In the genomic region with DNA sequence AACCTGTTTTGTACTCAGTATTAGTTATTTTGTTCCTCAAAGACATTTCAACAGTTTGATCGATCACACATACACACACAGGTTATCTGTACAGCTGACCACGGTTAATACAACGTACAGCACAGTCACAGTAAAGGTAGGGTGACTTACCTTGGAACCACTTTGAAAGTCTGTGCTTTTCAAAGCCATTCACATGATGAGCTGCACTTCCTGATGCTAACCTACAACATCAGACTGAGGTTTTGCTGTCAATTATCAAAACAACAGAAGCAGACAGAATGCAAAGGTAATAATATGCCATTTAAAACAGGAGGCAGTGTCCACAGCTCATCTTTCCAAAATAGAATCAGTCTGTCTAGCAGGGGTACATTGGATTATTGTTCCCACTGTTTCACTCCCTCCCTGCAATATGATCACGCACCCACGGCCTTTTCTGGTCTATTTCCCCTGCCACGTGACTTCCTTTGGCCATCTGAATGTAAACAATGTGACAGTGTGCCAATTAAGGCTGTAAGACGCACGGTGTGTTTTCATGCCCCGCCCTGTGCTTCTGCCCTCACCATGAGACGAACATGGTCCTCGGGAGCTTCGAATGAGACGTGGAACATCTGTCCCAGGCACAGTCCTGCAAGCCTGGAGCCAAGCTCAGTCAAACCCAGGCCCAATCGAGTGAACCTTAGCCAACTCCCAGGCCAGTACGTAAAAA, we compare ENCODE assay signal across 2 cellular contexts.
TF ChIP-seq lines count a peak whose summit lies in the region.

No MANE protein-coding gene starts in this region.

TF ChIP-seq in A549, 52 proteins besides CTCF, POLR2A, EP300 and RAD21:
- TF ChIP-seq KDM1A (IDR thresholded peaks at IDR 0.05; ENCODE audit: low read depth) (no peak), USF2 (IDR thresholded peaks at IDR 0.05) (no peak)
- TF ChIP-seq, protein P1, sequence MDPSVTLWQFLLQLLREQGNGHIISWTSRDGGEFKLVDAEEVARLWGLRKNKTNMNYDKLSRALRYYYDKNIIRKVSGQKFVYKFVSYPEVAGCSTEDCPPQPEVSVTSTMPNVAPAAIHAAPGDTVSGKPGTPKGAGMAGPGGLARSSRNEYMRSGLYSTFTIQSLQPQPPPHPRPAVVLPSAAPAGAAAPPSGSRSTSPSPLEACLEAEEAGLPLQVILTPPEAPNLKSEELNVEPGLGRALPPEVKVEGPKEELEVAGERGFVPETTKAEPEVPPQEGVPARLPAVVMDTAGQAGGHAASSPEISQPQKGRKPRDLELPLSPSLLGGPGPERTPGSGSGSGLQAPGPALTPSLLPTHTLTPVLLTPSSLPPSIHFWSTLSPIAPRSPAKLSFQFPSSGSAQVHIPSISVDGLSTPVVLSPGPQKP (IDR thresholded peaks at IDR 0.05; ENCODE audit: low read depth, low read length), result no peak
TF ChIP-seq in A549: peak in this region for 0.

TF ChIP-seq in SK-N-SH, 30 proteins besides CTCF, POLR2A, EP300 and RAD21:
- TF ChIP-seq JUND (IDR thresholded peaks at IDR 0.05) (no peak), MEF2A (IDR thresholded peaks at IDR 0.05; ENCODE audit: borderline replicate concordance, low read depth) (no peak), MXI1 (IDR thresholded peaks at IDR 0.05; ENCODE audit: low read depth, low read length) (no peak)
